Comparison of ENCODE assay signal across 8 cellular contexts in the genomic region with DNA sequence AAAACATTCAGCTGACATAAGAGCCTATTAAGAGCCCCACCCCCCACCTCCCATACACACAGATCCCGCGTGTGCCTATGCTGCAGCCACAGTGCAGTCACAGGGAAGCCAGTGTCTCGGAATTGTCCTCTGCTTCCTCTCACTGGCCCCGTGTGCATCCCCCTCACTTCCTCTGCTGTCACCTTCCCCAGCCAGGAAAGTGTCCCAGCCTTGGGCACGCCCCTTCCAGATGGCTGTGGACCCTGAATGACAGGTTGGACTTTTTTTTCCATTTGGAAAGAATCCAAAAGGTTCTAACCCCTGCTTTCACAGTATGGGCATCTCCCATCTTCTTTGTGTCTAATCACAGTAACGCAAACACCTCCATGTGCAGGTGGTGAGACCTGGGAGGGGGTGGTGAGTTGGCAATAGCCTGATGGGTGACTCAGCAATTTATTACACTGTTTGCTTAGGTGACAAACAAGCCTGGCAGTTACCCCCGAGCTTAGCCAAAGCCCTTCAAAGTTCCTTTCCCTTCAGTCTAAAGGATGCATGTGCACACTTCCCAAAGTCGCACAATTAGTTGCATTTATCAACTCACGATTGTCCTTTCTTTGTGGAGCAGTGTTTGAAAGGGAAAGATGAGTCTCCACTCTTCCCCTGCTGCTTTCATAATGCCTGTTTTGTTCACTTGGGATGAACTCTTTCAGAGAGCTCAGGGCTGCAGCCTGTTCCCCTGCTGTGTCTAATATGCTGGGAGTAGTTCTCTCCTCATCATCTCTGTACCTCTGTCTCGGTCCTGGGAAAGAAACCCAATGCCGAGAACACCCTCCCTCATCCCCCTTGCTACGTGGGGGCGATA.
A peak's percentile ranks its signal among the peaks of the same experiment; 100 is the strongest.
DNase-seq lines count a peak whose midpoint lies in the region; ATAC-seq and TF ChIP-seq lines count a peak whose summit lies in the region.

No MANE protein-coding gene starts in this region.

- no peaks in the 10 kb centered on the region for H3K36me3 ChIP-seq in ovary

- peaks cover 10% of the 10 kb centered on the region for H3K27me3 Mint-ChIP-seq in nephron progenitor cell (ENCODE audit: low read depth, poor library complexity)
- H3K27me3 Mint-ChIP-seq in activated naive CD4-positive, alpha-beta T cell treated with anti-CD3 and anti-CD28 coated beads, Interleukin-2, amount 10 ng/mL, durations not matched to agents 7 days and 5 days, result no peaks in the 10 kb centered on the region

- TF ChIP-seq CTCF in VCaP (conservative IDR thresholded peaks at IDR 0.05) (no peak), nephron progenitor cell (IDR thresholded peaks at IDR 0.05) (no peak), ovary (IDR thresholded peaks at IDR 0.05) (no peak)

- no peak for ATAC-seq in HG03571 (IDR thresholded peaks at IDR 0.05; ENCODE audit: unreplicated experiment)

- H3K36me3 Mint-ChIP-seq in nephron progenitor cell (ENCODE audit: low read depth), result no peaks in the 10 kb centered on the region
- H3K36me3 Mint-ChIP-seq in activated naive CD4-positive, alpha-beta T cell treated with anti-CD3 and anti-CD28 coated beads, Interleukin-2, amount 10 ng/mL, durations not matched to agents 7 days and 5 days, result peaks cover 14% of the 10 kb centered on the region

- H3K27ac Mint-ChIP-seq in nephron progenitor cell, result no peak overlapping the region
- no peak overlapping the region for H3K27ac Mint-ChIP-seq in activated naive CD4-positive, alpha-beta T cell treated with anti-CD3 and anti-CD28 coated beads, Interleukin-2, amount 10 ng/mL, durations not matched to agents 7 days and 5 days

- H3K4me3 ChIP-seq in ovary, result no peak overlapping the region

- H3K4me1 ChIP-seq in ovary (ENCODE audit: insufficient read depth), result peaks cover 1% of the 10 kb centered on the region

- 83 to 85% (median 85%) methylated on average over 13 of the region's 13 CpGs for WGBS in ovary, 3 donors

- no peaks in the 10 kb centered on the region for H3K9me3 Mint-ChIP-seq in nephron progenitor cell
- H3K9me3 Mint-ChIP-seq in activated naive CD4-positive, alpha-beta T cell treated with anti-CD3 and anti-CD28 coated beads, Interleukin-2, amount 10 ng/mL, durations not matched to agents 7 days and 5 days, result no peaks in the 10 kb centered on the region

- CTCF ChIA-PET in activated naive CD4-positive, alpha-beta T cell treated with anti-CD3 and anti-CD28 coated beads, Interleukin-2, amount 10 ng/mL, durations not matched to agents 7 days and 5 days (lab: Charles Lee), result interaction anchor here (1.0 to 3.2 kb wide), 3 partner anchors 8 to 229 kb away, joined by 3 to 18 read pairs (median 3); no protein-coding TSS in a partner anchor

- intact Hi-C loops in ovary (cut with DNase I), result no loop called here

- H3K27ac ChIP-seq in VCaP (peak overlapping the region; percentile 30; the same call in 1 of the 2 replicates), ovary (no peak overlapping the region)

- TF ChIP-seq EP300 in ovary (IDR thresholded peaks at IDR 0.05), result no peak

- H3K4me3 Mint-ChIP-seq in nephron progenitor cell, result peak overlapping the region; percentile 21
- no peak overlapping the region for H3K4me3 Mint-ChIP-seq in activated naive CD4-positive, alpha-beta T cell treated with anti-CD3 and anti-CD28 coated beads, Interleukin-2, amount 10 ng/mL, durations not matched to agents 7 days and 5 days

- no peaks in the 10 kb centered on the region for H3K9me3 ChIP-seq in ovary

- DNase-seq in Daoy (ENCODE audit: low read depth) (peak; percentile 64), NCI-H187 treated with DMSO at 0.1 percent for 48 hours (lab: John Stamatoyannopoulos, UW) (peak; percentile 34), nephron progenitor cell (no peak), ovary (no peak), GM19238 (ENCODE audit: insufficient read length, low spot score) (no peak)
- DNase-seq in activated naive CD4-positive, alpha-beta T cell treated with anti-CD3 and anti-CD28 coated beads, Interleukin-2, amount 10 ng/mL, durations not matched to agents 7 days and 5 days, result no peak

- H3K4me1 Mint-ChIP-seq in nephron progenitor cell, result peaks cover 38% of the 10 kb centered on the region
- H3K4me1 Mint-ChIP-seq in activated naive CD4-positive, alpha-beta T cell treated with anti-CD3 and anti-CD28 coated beads, Interleukin-2, amount 10 ng/mL, durations not matched to agents 7 days and 5 days, result peaks cover 10% of the 10 kb centered on the region

- no peaks in the 10 kb centered on the region for H3K27me3 ChIP-seq in ovary

- no peak for TF ChIP-seq POLR2A in ovary (IDR thresholded peaks at IDR 0.05)

Comparison
In these comparisons a context has a peak if more than half of its experiments do, and no peak if none do; other contexts are left out.
1. DNase-seq: peak in Daoy (single experiment) and NCI-H187 treated with DMSO at 0.1 percent for 48 hours (single experiment); none in nephron progenitor cell (single experiment), activated naive CD4-positive, alpha-beta T cell treated with anti-CD3 and anti-CD28 coated beads, Interleukin-2, amount 10 ng/mL, durations not matched to agents 7 days and 5 days (single experiment), ovary (0 of 5) and GM19238 (single experiment).